Comparison of ENCODE assay signal across 8 cellular contexts in the genomic region with DNA sequence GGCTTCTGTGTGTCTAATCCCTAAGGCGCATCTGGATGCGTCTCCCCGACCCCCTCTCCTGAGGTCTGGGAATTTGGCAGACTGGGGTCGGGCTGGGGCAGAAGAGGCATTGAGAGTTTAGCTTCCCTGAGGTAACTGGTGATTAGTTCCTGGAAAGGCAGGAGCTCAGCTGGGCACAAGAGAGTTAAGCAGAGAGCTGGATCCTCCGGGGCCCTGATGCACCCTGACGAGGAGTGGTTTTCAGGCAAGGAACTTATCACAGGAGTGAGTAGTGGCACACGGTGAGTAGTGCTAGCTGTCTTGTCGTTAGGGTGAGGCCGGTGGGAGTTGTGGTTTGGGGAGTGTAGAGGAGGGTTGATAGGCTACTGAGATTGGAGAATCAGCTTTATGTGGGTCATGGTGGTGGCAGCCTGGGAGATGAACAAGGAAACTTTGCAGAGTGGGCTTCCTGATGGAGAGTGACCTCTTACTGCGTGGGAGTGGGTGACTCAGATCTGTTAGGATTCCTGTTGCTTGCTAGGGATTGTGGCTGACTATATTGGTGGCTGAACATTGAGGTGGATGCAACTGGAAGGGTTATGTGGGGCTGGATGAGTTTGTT. TPM values are rescaled to one million over a fixed set of nuclear protein-coding genes. Genes with fewer than 3 reads are reported as not detected.
DNase-seq lines count a peak whose midpoint lies in the region; ATAC-seq and TF ChIP-seq lines count a peak whose summit lies in the region.

No MANE protein-coding gene starts in this region.

- no peak for TF ChIP-seq POLR2A in right lobe of liver (IDR thresholded peaks at IDR 0.05)

- H3K9me3 ChIP-seq in right lobe of liver, result no peaks in the 10 kb centered on the region

- H3K36me3 Mint-ChIP-seq in dendritic cell treated with granulocyte-macrophage colony-stimulating factor and Interleukin-4, amounts not matched to agents 40 ng/mL and 50 ng/mL, for 4 days (ENCODE audit: low read depth), result peaks cover 39% of the 10 kb centered on the region

- H3K4me3 ChIP-seq in right lobe of liver, result peak overlapping the region; percentile 95 to 97 (median 97)

- WGBS in right lobe of liver (ENCODE audit: insufficient coverage, low coverage, low lambda C conversion rate, missing lambda C conversion rate), result 0% methylated on average over 9 of the region's 10 CpGs

- peak in 2 of 3 experiments; percentile 34 to 38 for DNase-seq in NCI-H1417 (lab: John Stamatoyannopoulos, UW)
- DNase-seq in NCI-H1417 treated with DMSO at 0.1 percent for 48 hours (lab: John Stamatoyannopoulos, UW), result no peak
- DNase-seq in right lobe of liver, result peak in 2 of 3 donors; percentile 24 to 46
- peak; percentile 2 to 13 (median 4) for DNase-seq in stimulated activated CD4-positive, alpha-beta T cell treated with anti-CD3 and anti-CD28 coated beads, TNF-alpha, amount 100 ng/mL, for 4 hours (ENCODE audit: low read depth in 3 of 3)
- no peak for DNase-seq in mesenteric fat pad (ENCODE audit: low spot score)

- peak overlapping the region; percentile 78 for H3K27ac Mint-ChIP-seq in dendritic cell treated with granulocyte-macrophage colony-stimulating factor and Interleukin-4, amounts not matched to agents 40 ng/mL and 50 ng/mL, for 4 days

- peaks cover 32% of the 10 kb centered on the region for H3K4me1 Mint-ChIP-seq in dendritic cell treated with granulocyte-macrophage colony-stimulating factor and Interleukin-4, amounts not matched to agents 40 ng/mL and 50 ng/mL, for 4 days (ENCODE audit: low read depth)

- intact Hi-C loops in dendritic cell treated with granulocyte-macrophage colony-stimulating factor and Interleukin-4, amounts not matched to agents 40 ng/mL and 50 ng/mL, for 4 days (cut with micrococcal nuclease), result no loop called here
- intact Hi-C loops in right lobe of liver (cut with DNase I), result no loop called here

- no peaks in the 10 kb centered on the region for H3K27me3 ChIP-seq in right lobe of liver

- no peaks in the 10 kb centered on the region for H3K36me3 ChIP-seq in right lobe of liver

- peaks cover 0 to 38% (median 10%) of the 10 kb centered on the region in 4 donors for H3K4me1 ChIP-seq in right lobe of liver

- H3K27me3 Mint-ChIP-seq in dendritic cell treated with granulocyte-macrophage colony-stimulating factor and Interleukin-4, amounts not matched to agents 40 ng/mL and 50 ng/mL, for 4 days, result no peaks in the 10 kb centered on the region

- H3K9me3 Mint-ChIP-seq in dendritic cell treated with granulocyte-macrophage colony-stimulating factor and Interleukin-4, amounts not matched to agents 40 ng/mL and 50 ng/mL, for 4 days, result no peaks in the 10 kb centered on the region

- peak; percentile 24 for ATAC-seq in HG03432 (IDR thresholded peaks at IDR 0.05; ENCODE audit: unreplicated experiment)
- peak; percentile 16 to 33 (median 24) for ATAC-seq in right lobe of liver

- TF ChIP-seq CTCF in VCaP (conservative IDR thresholded peaks at IDR 0.05) (no peak), right lobe of liver (IDR thresholded peaks at IDR 0.05) (no peak)

- peak overlapping the region; percentile 81 for H3K4me3 Mint-ChIP-seq in dendritic cell treated with granulocyte-macrophage colony-stimulating factor and Interleukin-4, amounts not matched to agents 40 ng/mL and 50 ng/mL, for 4 days

- H3K27ac ChIP-seq in VCaP, result peak overlapping the region; percentile 93
- peak overlapping the region; percentile 84 to 87 (median 86) for H3K27ac ChIP-seq in right lobe of liver

RNA-seq across cellular contexts. Expression of gene RAD54L2, which starts 0.9 kb away (rescaled TPM):
- total RNA-seq in right lobe of liver (10 to 100 TPM in 5 of 6 experiments, 1 to 10 TPM in 1; 8.0 to 21.1 (median 13.7) TPM), mesenteric fat pad (25.1 TPM)

RNA-seq across cellular contexts. Expression of gene DCAF1, which starts 39.6 kb away (rescaled TPM):
- total RNA-seq in right lobe of liver (10 to 100 TPM in 2 of 6 experiments, 1 to 10 TPM in 4; 8.2 to 11.6 (median 9.5) TPM), mesenteric fat pad (23.9 TPM)

Comparison
In these comparisons a context has a peak if more than half of its experiments do, and no peak if none do; other contexts are left out.
1. DNase-seq: peak in NCI-H1417 (2 of 3), right lobe of liver (2 of 3) and stimulated activated CD4-positive, alpha-beta T cell treated with anti-CD3 and anti-CD28 coated beads, TNF-alpha, amount 100 ng/mL, for 4 hours (3 of 3); none in NCI-H1417 treated with DMSO at 0.1 percent for 48 hours (single experiment) and mesenteric fat pad (single experiment).